ENCODE assay signal across 11 cellular contexts in genomic region chr19:17848598-17849292, GRCh38. TPM values are rescaled to one million over a fixed set of nuclear protein-coding genes. Genes with fewer than 3 reads are reported as not detected.
DNase-seq lines count a peak whose midpoint lies in the region; ATAC-seq and TF ChIP-seq lines count a peak whose summit lies in the region.
"Had no signal": no experiment of that assay in that cellular context is flagged by ENCODE, and none has a peak within 500 bp of the region (broad histone marks: within the 10 kb centered on the region; RNA-seq: fewer than 3 reads in every experiment).

No MANE protein-coding gene starts in this region.

- ATAC-seq in activated B cell treated with CpG ODN at 0.5 μM for 24 hours (ENCODE audit: low read depth), result no peak
- no peak for ATAC-seq in HG02678 (IDR thresholded peaks at IDR 0.05; ENCODE audit: unreplicated experiment)

- no peak overlapping the region for H2AFZ ChIP-seq in Karpas-422 (ENCODE audit: low read length)

- no peaks in the 10 kb centered on the region for H3K27me3 Mint-ChIP-seq in activated CD4-positive, alpha-beta T cell treated with anti-CD3 and anti-CD28 coated beads, Interleukin-2, amount 10 ng/mL, durations not matched to agents 7 days and 5 days
- no peaks in the 10 kb centered on the region for H3K27me3 Mint-ChIP-seq in activated B cell treated with CpG ODN at 0.5 μM for 24 hours

- H3K79me2 ChIP-seq in Karpas-422 (ENCODE audit: low read length), result no peaks in the 10 kb centered on the region

- H3K9ac ChIP-seq in Karpas-422 (ENCODE audit: low read length), result no peak overlapping the region

- no peak overlapping the region for H3K4me2 ChIP-seq in Karpas-422 (ENCODE audit: low read depth, low read length, poor library complexity, severe bottlenecking)

- no peaks in the 10 kb centered on the region for H3K9me3 ChIP-seq in esophagus squamous epithelium
- H3K9me3 ChIP-seq in stomach, result no peaks in the 10 kb centered on the region
- H3K9me3 ChIP-seq in Karpas-422 (ENCODE audit: low read length), result no peaks in the 10 kb centered on the region
- no peaks in the 10 kb centered on the region for H3K9me3 ChIP-seq in A673 (ENCODE audit: low read depth, low read length, poor library complexity, severe bottlenecking)

- peaks cover 31% of the 10 kb centered on the region for H3K36me3 Mint-ChIP-seq in activated CD4-positive, alpha-beta T cell treated with anti-CD3 and anti-CD28 coated beads, Interleukin-2, amount 10 ng/mL, durations not matched to agents 7 days and 5 days (ENCODE audit: low read depth)
- peaks cover 20% of the 10 kb centered on the region for H3K36me3 Mint-ChIP-seq in activated B cell treated with CpG ODN at 0.5 μM for 24 hours (ENCODE audit: low read depth)

- H3K36me3 ChIP-seq in esophagus squamous epithelium (no peaks in the 10 kb centered on the region), stomach (no peaks in the 10 kb centered on the region), Karpas-422 (ENCODE audit: insufficient read depth, low read length) (no peaks in the 10 kb centered on the region), A673 (ENCODE audit: insufficient read depth, low read length, poor library complexity, severe bottlenecking) (no peaks in the 10 kb centered on the region)

- H4K20me1 ChIP-seq in Karpas-422 (ENCODE audit: insufficient read depth, low read depth, low read length), result no peaks in the 10 kb centered on the region

- H3K9me3 Mint-ChIP-seq in activated CD4-positive, alpha-beta T cell treated with anti-CD3 and anti-CD28 coated beads, Interleukin-2, amount 10 ng/mL, durations not matched to agents 7 days and 5 days, result peaks cover 3% of the 10 kb centered on the region
- no peaks in the 10 kb centered on the region for H3K9me3 Mint-ChIP-seq in activated B cell treated with CpG ODN at 0.5 μM for 24 hours

- H3K9me2 ChIP-seq in Karpas-422 (replicated peaks; ENCODE audit: insufficient read depth, low read length), result no peaks in the 10 kb centered on the region

- no TSS peak for BruUV-seq in A673 (replicated peaks; lab: Mats Ljungman, UMichigan)

- TF ChIP-seq CTCF in activated B cell treated with CpG ODN at 0.5 μM for 24 hours (IDR thresholded peaks at IDR 0.05) (no peak), esophagus squamous epithelium (IDR thresholded peaks at IDR 0.05) (no peak), stomach (IDR thresholded peaks at IDR 0.05) (no peak), A673 (conservative IDR thresholded peaks at IDR 0.05; ENCODE audit: low read depth, low read length) (no peak)

- peak overlapping the region; percentile 69 to 91 (median 78) for H3K27ac ChIP-seq in esophagus squamous epithelium
- peak overlapping the region; percentile 65 to 90 (median 78) for H3K27ac ChIP-seq in stomach
- H3K27ac ChIP-seq in Karpas-422 (ENCODE audit: low read length), result no peak overlapping the region
- no peak overlapping the region for H3K27ac ChIP-seq in A673 (ENCODE audit: low read depth, low read length, poor library complexity, severe bottlenecking)

- peaks cover 0 to 38% (median 0%) of the 10 kb centered on the region in 4 donors for H3K27me3 ChIP-seq in esophagus squamous epithelium
- peaks cover 0 to 42% (median 4%) of the 10 kb centered on the region in 3 donors for H3K27me3 ChIP-seq in stomach
- H3K27me3 ChIP-seq in Karpas-422 (ENCODE audit: low read length), result no peaks in the 10 kb centered on the region
- H3K27me3 ChIP-seq in A673 (replicated peaks; ENCODE audit: insufficient read depth, low read depth, low read length, poor library complexity), result no peaks in the 10 kb centered on the region

- TF ChIP-seq EP300 in stomach (IDR thresholded peaks at IDR 0.05), result no peak

- WGBS in esophagus squamous epithelium, 2 donors, result 35 to 51% methylated on average over 12 to 13 of the region's 14 CpGs
- WGBS in stomach, 5 donors, result 65 to 82% (median 77%) methylated on average over 14 of the region's 14 CpGs

- H3K4me1 Mint-ChIP-seq in activated CD4-positive, alpha-beta T cell treated with anti-CD3 and anti-CD28 coated beads, Interleukin-2, amount 10 ng/mL, durations not matched to agents 7 days and 5 days, result peaks cover 63% of the 10 kb centered on the region
- H3K4me1 Mint-ChIP-seq in activated B cell treated with CpG ODN at 0.5 μM for 24 hours, result peaks cover 69% of the 10 kb centered on the region

- no peak overlapping the region for H3K4me3 ChIP-seq in esophagus squamous epithelium
- no peak overlapping the region for H3K4me3 ChIP-seq in stomach
- no peak overlapping the region for H3K4me3 ChIP-seq in Karpas-422 (ENCODE audit: low read length)
- H3K4me3 ChIP-seq in A673 (ENCODE audit: low read depth, low read length, poor library complexity, severe bottlenecking), result no peak overlapping the region

- no peak for DNase-seq in activated CD4-positive, alpha-beta T cell treated with anti-CD3 and anti-CD28 coated beads, Interleukin-2, amount 10 ng/mL, durations not matched to agents 7 days and 5 days
- DNase-seq in activated CD4-positive, alpha-beta T cell treated with anti-CD3 and anti-CD28 coated beads, Interleukin-2, amount 50 U/mL, for 1 hour, result no peak
- DNase-seq in activated B cell treated with CpG ODN at 0.5 μM for 24 hours (no peak), esophagus squamous epithelium (lab: John Stamatoyannopoulos, UW) (no peak), stomach (no peak), Karpas-422 (no peak), A673 (ENCODE audit: low spot score) (no peak)
- DNase-seq: NCI-H345 had no signal

- TF ChIP-seq POLR2A in esophagus squamous epithelium (IDR thresholded peaks at IDR 0.05), result no peak
- TF ChIP-seq POLR2A in stomach (IDR thresholded peaks at IDR 0.05), result no peak

- intact Hi-C loops in activated B cell treated with CpG ODN at 0.5 μM for 24 hours (cut with micrococcal nuclease) (loop anchor here (1.0 kb wide), 1 partner anchor 72 kb away; no protein-coding TSS in a partner anchor), esophagus squamous epithelium (cut with DNase I) (no loop called here), stomach (cut with DNase I; ENCODE audit: low total_unique reads) (no loop called here), A673 (cut with micrococcal nuclease; ENCODE audit: unreplicated experiment) (no loop called here)

- POLR2A ChIA-PET in activated CD4-positive, alpha-beta T cell treated with anti-CD3 and anti-CD28 coated beads, Interleukin-2, amount 10 ng/mL, durations not matched to agents 7 days and 5 days (lab: Charles Lee), result no interaction called here
- POLR2A ChIA-PET in activated B cell treated with CpG ODN at 0.5 μM for 24 hours (lab: Charles Lee), result interaction anchor here (1.1 to 8.3 kb wide), 11 partner anchors 8 to 196 kb away, joined by 3 to 121 read pairs (median 8); partner anchors contain the start of genes CCDC124, FCHO1, RPL18A and SLC5A5
- POLR2A ChIA-PET in A673 (lab: Charles Lee; ENCODE audit: low non-redundant PET), result interaction anchor here (0.6 kb wide), 1 partner anchor 51 kb away, joined by 3 read pairs; no protein-coding TSS in a partner anchor

- CTCF ChIA-PET in activated CD4-positive, alpha-beta T cell treated with anti-CD3 and anti-CD28 coated beads, Interleukin-2, amount 10 ng/mL, durations not matched to agents 7 days and 5 days (lab: Charles Lee), result interaction anchor here (0.6 to 20.4 kb wide), 5 partner anchors 8 to 569 kb away, joined by 3 to 326 read pairs (median 4); partner anchors contain the start of genes CCDC124 and RPL18A
- CTCF ChIA-PET in activated B cell treated with CpG ODN at 0.5 μM for 24 hours (lab: Charles Lee), result interaction anchor here (0.7 to 1.2 kb wide), 3 partner anchors 14 to 147 kb away, joined by 3 to 4 read pairs (median 3); no protein-coding TSS in a partner anchor
- CTCF ChIA-PET in A673 (lab: Charles Lee), result no interaction called here

- peaks cover 12 to 67% (median 28%) of the 10 kb centered on the region in 3 donors for H3K4me1 ChIP-seq in esophagus squamous epithelium
- peaks cover 5 to 45% (median 9%) of the 10 kb centered on the region in 4 donors for H3K4me1 ChIP-seq in stomach
- peaks cover 16% of the 10 kb centered on the region for H3K4me1 ChIP-seq in Karpas-422 (ENCODE audit: low read length)
- peaks cover 6% of the 10 kb centered on the region for H3K4me1 ChIP-seq in A673 (ENCODE audit: insufficient read depth, low read length, poor library complexity, severe bottlenecking)

- peak overlapping the region; percentile 97 for H3K27ac Mint-ChIP-seq in activated CD4-positive, alpha-beta T cell treated with anti-CD3 and anti-CD28 coated beads, Interleukin-2, amount 10 ng/mL, durations not matched to agents 7 days and 5 days
- peak overlapping the region; percentile 96 for H3K27ac Mint-ChIP-seq in activated B cell treated with CpG ODN at 0.5 μM for 24 hours

- peak overlapping the region; percentile 92 for H3K4me3 Mint-ChIP-seq in activated CD4-positive, alpha-beta T cell treated with anti-CD3 and anti-CD28 coated beads, Interleukin-2, amount 10 ng/mL, durations not matched to agents 7 days and 5 days
- H3K4me3 Mint-ChIP-seq in activated B cell treated with CpG ODN at 0.5 μM for 24 hours, result peak overlapping the region; percentile 94

RNA-seq across cellular contexts. Expression of gene JAK3, which starts 1.0 kb away (rescaled TPM):
- 100 to 1,000 TPM; 172 to 176 TPM for total RNA-seq in activated CD4-positive, alpha-beta T cell treated with anti-CD3 and anti-CD28 coated beads, Interleukin-2, amount 10 ng/mL, durations not matched to agents 7 days and 5 days
- total RNA-seq in activated B cell treated with CpG ODN at 0.5 μM for 24 hours (213 and 256 TPM in 2 replicates), esophagus squamous epithelium (1 to 10 TPM in 3 of 4 donors, under 1 TPM in 1; 0.87 to 6.5 (median 4.6) TPM), stomach (10 to 100 TPM in 2 of 5 donors, 1 to 10 TPM in 2, under 1 TPM in 1; 0.89 to 50.2 (median 3.9) TPM), A673 (2021) (2.4 and 2.5 TPM in 2 replicates)
- polyA plus RNA-seq in stomach, result 1 to 10 TPM; 2.3 to 3.2 (median 2.6) TPM
- 5.7 and 9.5 TPM in 2 replicates for total RNA-seq in Karpas-422 (2014; rRNA removed; shearing (Covaris generic); ENCODE audit: low replicate concordance)

RNA-seq across cellular contexts. Expression of gene RPL18A, which starts 11.0 kb away (rescaled TPM):
- 1,000 to 10,000 TPM; 2,216 to 2,434 TPM for total RNA-seq in activated CD4-positive, alpha-beta T cell treated with anti-CD3 and anti-CD28 coated beads, Interleukin-2, amount 10 ng/mL, durations not matched to agents 7 days and 5 days
- total RNA-seq in activated B cell treated with CpG ODN at 0.5 μM for 24 hours (4,113 and 4,404 TPM in 2 replicates), esophagus squamous epithelium (1,000 to 10,000 TPM; 1,080 to 2,192 (median 1,622) TPM), stomach (1,000 to 10,000 TPM in 3 of 5 donors, 100 to 1,000 TPM in 2; 854 to 1,923 (median 1,089) TPM), A673 (2021) (1,852 and 1,889 TPM in 2 replicates)
- 1,000 to 10,000 TPM; 3,674 to 4,061 (median 3,993) TPM for polyA plus RNA-seq in stomach
- total RNA-seq in Karpas-422 (2014; rRNA removed; shearing (Covaris generic); ENCODE audit: low replicate concordance), result 1,678 and 2,364 TPM in 2 replicates

RNA-seq across cellular contexts. Expression of gene SLC5A5, which starts 23.0 kb away (rescaled TPM):
- total RNA-seq in activated CD4-positive, alpha-beta T cell treated with anti-CD3 and anti-CD28 coated beads, Interleukin-2, amount 10 ng/mL, durations not matched to agents 7 days and 5 days, result 1 to 10 TPM; 1.7 to 2.2 TPM
- total RNA-seq in activated B cell treated with CpG ODN at 0.5 μM for 24 hours (0.09 and 0.12 TPM in 2 replicates), esophagus squamous epithelium (under 1 TPM in 2 of 4 donors, not detected in 2; 0.18 to 0.19 TPM), stomach (100 to 1,000 TPM in 2 of 5 donors, 10 to 100 TPM in 1, 1 to 10 TPM in 1, not detected in 1; 4.0 to 116 (median 70.7) TPM), A673 (2021) (not detected in 2 replicates)
- polyA plus RNA-seq in stomach, result 10 to 100 TPM in 1 of 3 donors, 1 to 10 TPM in 2; 1.3 to 19.7 (median 1.4) TPM
- not detected in 2 replicates for total RNA-seq in Karpas-422 (2014; rRNA removed; shearing (Covaris generic); ENCODE audit: low replicate concordance)
- total RNA-seq: left colon, Right ventricle myocardium superior had no signal

RNA-seq across cellular contexts. Expression of gene INSL3, which starts 27.4 kb away (rescaled TPM):
- 1 to 10 TPM; 6.8 to 7.4 TPM for total RNA-seq in activated CD4-positive, alpha-beta T cell treated with anti-CD3 and anti-CD28 coated beads, Interleukin-2, amount 10 ng/mL, durations not matched to agents 7 days and 5 days
- total RNA-seq in activated B cell treated with CpG ODN at 0.5 μM for 24 hours (3.6 and 4.1 TPM in 2 replicates), esophagus squamous epithelium (not detected), stomach (not detected), A673 (2021) (not detected in 2 replicates)
- under 1 TPM in 1 of 3 donors, not detected in 2; 0.23 TPM for polyA plus RNA-seq in stomach
- not detected in 2 replicates for total RNA-seq in Karpas-422 (2014; rRNA removed; shearing (Covaris generic); ENCODE audit: low replicate concordance)
- total RNA-seq: left colon, Right ventricle myocardium superior had no signal

RNA-seq across cellular contexts. Expression of gene B3GNT3, which starts 53.8 kb away (rescaled TPM):
- total RNA-seq in activated CD4-positive, alpha-beta T cell treated with anti-CD3 and anti-CD28 coated beads, Interleukin-2, amount 10 ng/mL, durations not matched to agents 7 days and 5 days, result under 1 TPM; 0.35 to 0.81 TPM
- total RNA-seq in activated B cell treated with CpG ODN at 0.5 μM for 24 hours (not detected in 2 replicates), esophagus squamous epithelium (10 to 100 TPM; 11.6 to 23.5 (median 21.2) TPM), stomach (100 to 1,000 TPM in 1 of 5 donors, 10 to 100 TPM in 4; 11.9 to 117 (median 25.7) TPM), A673 (2021) (not detected in 2 replicates)
- 10 to 100 TPM; 11.3 to 39.3 (median 11.3) TPM for polyA plus RNA-seq in stomach
- total RNA-seq in Karpas-422 (2014; rRNA removed; shearing (Covaris generic); ENCODE audit: low replicate concordance), result not detected in 2 replicates
- total RNA-seq: Right ventricle myocardium superior had no signal

Comparison
In these comparisons a context has a peak if more than half of its experiments do, and no peak if none do; other contexts are left out.
1. H3K27ac ChIP-seq: peak in esophagus squamous epithelium (4 of 4) and stomach (5 of 5); none in Karpas-422 (single experiment) and A673 (single experiment).